In genomic region chr11:123475478-123475877, GRCh38 we compare ENCODE assay signal across 10 cellular contexts. TPM values are rescaled to one million over a fixed set of nuclear protein-coding genes. Genes with fewer than 3 reads are reported as not detected.
DNase-seq lines count a peak whose midpoint lies in the region; ATAC-seq lines count a peak whose summit lies in the region.
"Had no signal": no experiment of that assay in that cellular context is flagged by ENCODE, and none has a peak within 500 bp of the region (broad histone marks: within the 10 kb centered on the region; RNA-seq: fewer than 3 reads in every experiment).

No MANE protein-coding gene starts in this region.

- H3K27me3 ChIP-seq in neuronal stem cell (ENCODE audit: control insufficient read depth in 3 of 3, insufficient read depth in 3 of 3, low read depth in 1 of 3, low read length in 3 of 3): peaks cover 0 to 5% (median 0%) of the 10 kb centered on the region in 3 experiments

- H3K79me1 ChIP-seq in neuronal stem cell (ENCODE audit: low read depth, low read length): no peaks in the 10 kb centered on the region

- no peak overlapping the region for H3K4me2 ChIP-seq in neuronal stem cell (ENCODE audit: insufficient read depth, low read length, poor library complexity, severe bottlenecking)

- H2BK5ac ChIP-seq in neuronal stem cell (ENCODE audit: low read length): no peak overlapping the region

- no peak overlapping the region for H2BK12ac ChIP-seq in neuronal stem cell (ENCODE audit: low read length)

- H3K23ac ChIP-seq in neuronal stem cell (ENCODE audit: low read depth, low read length, poor library complexity): no peak overlapping the region

- WGBS in neuronal stem cell (ENCODE audit: extremely low coverage in 2 of 2, insufficient read length in 2 of 2, insufficient replicate concordance in 1 of 2), 2 donors: no CpG with 5 or more reads among the region's 3 CpGs

- H3K36me3 ChIP-seq in neuronal stem cell (replicated peaks in 1 of 2; ENCODE audit: control insufficient read depth in 2 of 2, insufficient read depth in 2 of 2, low read length in 2 of 2): no peaks in the 10 kb centered on the region

- H2AK5ac ChIP-seq in neuronal stem cell (ENCODE audit: low read depth, low read length): no peak overlapping the region

- no peak overlapping the region for H3K27ac ChIP-seq in neuronal stem cell (replicated peaks; ENCODE audit: low read length)

- H3K9me3 ChIP-seq in neuronal stem cell (replicated peaks in 1 of 2; ENCODE audit: control insufficient read depth in 2 of 2, insufficient read depth in 1 of 2, low read depth in 1 of 2, low read length in 2 of 2): no peaks in the 10 kb centered on the region

- DNase-seq in NCI-H1417 (lab: John Stamatoyannopoulos, UW): peak; percentile 39 to 77 (median 43)
- no peak for DNase-seq in NCI-H1417 treated with DMSO at 0.1 percent for 48 hours (lab: John Stamatoyannopoulos, UW)
- peak; percentile 79 for DNase-seq in M059J (ENCODE audit: low read depth)
- peak; percentile 35 for DNase-seq in astrocyte of the hippocampus (ENCODE audit: low read depth, low spot score)
- DNase-seq in neuronal stem cell (ENCODE audit: low spot score): peak; percentile 42
- no peak for DNase-seq in NCI-H128 (lab: John Stamatoyannopoulos, UW; ENCODE audit: unreplicated experiment)
- DNase-seq: activated effector memory CD4-positive, alpha-beta T cell treated with Interleukin-2 at 50 U/mL for 16 hours; AML-193 had no signal

- H2AFZ ChIP-seq in neuronal stem cell (ENCODE audit: low read length): no peak overlapping the region

- no peak overlapping the region for H4K91ac ChIP-seq in neuronal stem cell (ENCODE audit: low read depth, low read length, poor library complexity)

- no peak overlapping the region for H3K4me3 ChIP-seq in neuronal stem cell (ENCODE audit: low read length in 2 of 2)

- H3K14ac ChIP-seq in neuronal stem cell (ENCODE audit: low read length): no peak overlapping the region

- H3K4me1 ChIP-seq in neuronal stem cell (ENCODE audit: control insufficient read depth in 2 of 2, insufficient read depth in 1 of 2, low read depth in 1 of 2, low read length in 2 of 2): peaks cover 0 to 6% of the 10 kb centered on the region in 2 donors

- H2BK15ac ChIP-seq in neuronal stem cell (ENCODE audit: low read length): no peak overlapping the region

- no peak overlapping the region for H3K18ac ChIP-seq in neuronal stem cell (ENCODE audit: low read length)

- no peak overlapping the region for H3K4ac ChIP-seq in neuronal stem cell (ENCODE audit: low read length)

- H4K8ac ChIP-seq in neuronal stem cell (ENCODE audit: low read depth, low read length): no peak overlapping the region

- no peak overlapping the region for H3K9ac ChIP-seq in neuronal stem cell (ENCODE audit: low read depth, low read length, poor library complexity)

- ATAC-seq in GM18868 (IDR thresholded peaks at IDR 0.05; ENCODE audit: unreplicated experiment) (no peak), HG02973 (IDR thresholded peaks at IDR 0.05; ENCODE audit: unreplicated experiment) (no peak)

- H2BK120ac ChIP-seq in neuronal stem cell (ENCODE audit: low read depth, low read length): no peak overlapping the region

RNA-seq across cellular contexts. Expression of gene GRAMD1B, which starts 45.4 kb away (rescaled TPM):
- total RNA-seq in M059J (2014; rRNA removed; shearing (Covaris generic)): 36.4 and 41.5 TPM in 2 replicates
- polyA plus RNA-seq in neuronal stem cell (2013, experiment 1 of 2): 13.1 TPM
- polyA plus RNA-seq in neuronal stem cell (2013, experiment 2 of 2): 12.8 TPM

Comparison
In these comparisons a context has a peak if more than half of its experiments do, and no peak if none do; other contexts are left out.
1. DNase-seq: peak in NCI-H1417 (3 of 3), M059J (single experiment), astrocyte of the hippocampus (single experiment) and neuronal stem cell (single experiment); none in NCI-H1417 treated with DMSO at 0.1 percent for 48 hours (single experiment) and NCI-H128 (single experiment).